In the genomic region with DNA sequence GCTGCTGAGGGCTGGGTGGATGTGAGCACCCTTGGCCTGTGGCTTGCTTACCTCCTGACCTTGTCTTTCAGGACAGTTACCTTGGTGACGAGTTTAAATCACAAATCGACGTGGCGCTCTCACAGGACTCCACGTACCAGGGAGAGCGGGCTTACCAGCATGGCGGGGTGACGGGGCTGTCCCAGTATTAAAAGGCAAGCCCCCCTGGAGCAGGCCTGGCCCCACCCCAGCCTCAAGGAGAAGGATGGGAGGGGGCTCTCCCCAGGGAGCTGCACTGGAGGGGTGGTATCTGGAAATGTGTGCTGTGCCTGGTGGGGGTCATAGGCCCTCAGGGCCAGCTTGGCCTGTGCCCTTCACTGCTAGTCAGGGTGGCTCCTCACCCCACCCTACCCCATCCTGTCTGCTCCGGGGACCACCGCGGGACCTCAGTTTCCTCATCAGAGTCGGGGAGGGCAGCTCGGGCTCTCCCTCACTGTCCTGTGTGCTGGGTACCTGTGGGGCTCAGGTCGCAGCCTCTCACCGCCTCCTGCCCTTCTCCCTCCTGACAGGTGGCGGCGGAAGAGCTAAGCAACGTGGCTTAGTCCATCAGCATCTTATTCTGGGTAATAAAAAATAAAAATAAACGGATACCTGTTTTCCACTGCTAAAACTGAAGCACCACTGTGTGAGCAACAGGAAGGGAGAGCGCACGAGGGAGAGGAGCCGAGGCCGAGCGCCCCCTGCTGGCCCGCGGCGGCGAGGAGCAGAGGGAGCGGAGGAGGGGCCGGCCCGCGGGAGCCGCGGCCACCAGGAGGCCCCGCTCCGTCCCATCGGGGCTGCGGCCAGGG, we compare ENCODE assay signal across 1 cellular context.
TF ChIP-seq lines count a peak whose summit lies in the region.

No MANE protein-coding gene starts in this region.

TF ChIP-seq in K562, 482 proteins besides CTCF, POLR2A, EP300 and RAD21 (continues in another document):
- TF ChIP-seq, protein P1, sequence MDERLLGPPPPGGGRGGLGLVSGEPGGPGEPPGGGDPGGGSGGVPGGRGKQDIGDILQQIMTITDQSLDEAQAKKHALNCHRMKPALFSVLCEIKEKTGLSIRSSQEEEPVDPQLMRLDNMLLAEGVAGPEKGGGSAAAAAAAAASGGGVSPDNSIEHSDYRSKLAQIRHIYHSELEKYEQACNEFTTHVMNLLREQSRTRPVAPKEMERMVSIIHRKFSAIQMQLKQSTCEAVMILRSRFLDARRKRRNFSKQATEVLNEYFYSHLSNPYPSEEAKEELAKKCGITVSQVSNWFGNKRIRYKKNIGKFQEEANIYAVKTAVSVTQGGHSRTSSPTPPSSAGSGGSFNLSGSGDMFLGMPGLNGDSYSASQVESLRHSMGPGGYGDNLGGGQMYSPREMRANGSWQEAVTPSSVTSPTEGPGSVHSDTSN (CRISPR knock-in tag; IDR thresholded peaks at IDR 0.05; ENCODE audit: low read depth), result no peak
- TF ChIP-seq, protein P1 (tag; conservative IDR thresholded peaks at IDR 0.05; ENCODE audit: low read depth), result no peak
- no peak for TF ChIP-seq BCOR (IDR thresholded peaks at IDR 0.05)
- no peak for TF ChIP-seq ZNF184 (CRISPR knock-in tag; IDR thresholded peaks at IDR 0.05)
- no peak for TF ChIP-seq SMAD1 (IDR thresholded peaks at IDR 0.05; ENCODE audit: low read depth, low read length, partially characterized antibody)
- TF ChIP-seq, protein P2, sequence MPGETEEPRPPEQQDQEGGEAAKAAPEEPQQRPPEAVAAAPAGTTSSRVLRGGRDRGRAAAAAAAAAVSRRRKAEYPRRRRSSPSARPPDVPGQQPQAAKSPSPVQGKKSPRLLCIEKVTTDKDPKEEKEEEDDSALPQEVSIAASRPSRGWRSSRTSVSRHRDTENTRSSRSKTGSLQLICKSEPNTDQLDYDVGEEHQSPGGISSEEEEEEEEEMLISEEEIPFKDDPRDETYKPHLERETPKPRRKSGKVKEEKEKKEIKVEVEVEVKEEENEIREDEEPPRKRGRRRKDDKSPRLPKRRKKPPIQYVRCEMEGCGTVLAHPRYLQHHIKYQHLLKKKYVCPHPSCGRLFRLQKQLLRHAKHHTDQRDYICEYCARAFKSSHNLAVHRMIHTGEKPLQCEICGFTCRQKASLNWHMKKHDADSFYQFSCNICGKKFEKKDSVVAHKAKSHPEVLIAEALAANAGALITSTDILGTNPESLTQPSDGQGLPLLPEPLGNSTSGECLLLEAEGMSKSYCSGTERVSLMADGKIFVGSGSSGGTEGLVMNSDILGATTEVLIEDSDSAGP (CRISPR knock-in tag; IDR thresholded peaks at IDR 0.05), result no peak
- TF ChIP-seq, protein P3, sequence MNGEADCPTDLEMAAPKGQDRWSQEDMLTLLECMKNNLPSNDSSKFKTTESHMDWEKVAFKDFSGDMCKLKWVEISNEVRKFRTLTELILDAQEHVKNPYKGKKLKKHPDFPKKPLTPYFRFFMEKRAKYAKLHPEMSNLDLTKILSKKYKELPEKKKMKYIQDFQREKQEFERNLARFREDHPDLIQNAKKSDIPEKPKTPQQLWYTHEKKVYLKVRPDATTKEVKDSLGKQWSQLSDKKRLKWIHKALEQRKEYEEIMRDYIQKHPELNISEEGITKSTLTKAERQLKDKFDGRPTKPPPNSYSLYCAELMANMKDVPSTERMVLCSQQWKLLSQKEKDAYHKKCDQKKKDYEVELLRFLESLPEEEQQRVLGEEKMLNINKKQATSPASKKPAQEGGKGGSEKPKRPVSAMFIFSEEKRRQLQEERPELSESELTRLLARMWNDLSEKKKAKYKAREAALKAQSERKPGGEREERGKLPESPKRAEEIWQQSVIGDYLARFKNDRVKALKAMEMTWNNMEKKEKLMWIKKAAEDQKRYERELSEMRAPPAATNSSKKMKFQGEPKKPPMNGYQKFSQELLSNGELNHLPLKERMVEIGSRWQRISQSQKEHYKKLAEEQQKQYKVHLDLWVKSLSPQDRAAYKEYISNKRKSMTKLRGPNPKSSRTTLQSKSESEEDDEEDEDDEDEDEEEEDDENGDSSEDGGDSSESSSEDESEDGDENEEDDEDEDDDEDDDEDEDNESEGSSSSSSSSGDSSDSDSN (IDR thresholded peaks at IDR 0.05; ENCODE audit: borderline replicate concordance in 1 of 2, low read depth in 2 of 2, low read length in 2 of 2), result 0 out of 4 replicates have a peak, but pooled peaks of 1 of the 2 experiments have one; percentile 25
- TF ChIP-seq DMBX1 (CRISPR knock-in tag; IDR thresholded peaks at IDR 0.05; ENCODE audit: borderline replicate concordance), result no peak
- TF ChIP-seq ZNF354B (CRISPR knock-in tag; IDR thresholded peaks at IDR 0.05), result no peak
- TF ChIP-seq, protein P4, sequence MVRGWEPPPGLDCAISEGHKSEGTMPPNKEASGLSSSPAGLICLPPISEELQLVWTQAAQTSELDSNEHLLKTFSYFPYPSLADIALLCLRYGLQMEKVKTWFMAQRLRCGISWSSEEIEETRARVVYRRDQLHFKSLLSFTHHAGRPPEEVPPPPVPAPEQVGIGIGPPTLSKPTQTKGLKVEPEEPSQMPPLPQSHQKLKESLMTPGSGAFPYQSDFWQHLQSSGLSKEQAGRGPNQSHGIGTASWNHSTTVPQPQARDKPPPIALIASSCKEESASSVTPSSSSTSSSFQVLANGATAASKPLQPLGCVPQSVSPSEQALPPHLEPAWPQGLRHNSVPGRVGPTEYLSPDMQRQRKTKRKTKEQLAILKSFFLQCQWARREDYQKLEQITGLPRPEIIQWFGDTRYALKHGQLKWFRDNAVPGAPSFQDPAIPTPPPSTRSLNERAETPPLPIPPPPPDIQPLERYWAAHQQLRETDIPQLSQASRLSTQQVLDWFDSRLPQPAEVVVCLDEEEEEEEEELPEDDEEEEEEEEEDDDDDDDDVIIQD (CRISPR knock-in tag; IDR thresholded peaks at IDR 0.05), result no peak
- no peak for TF ChIP-seq MCM5 (IDR thresholded peaks at IDR 0.05; ENCODE audit: low read depth)
- no peak for TF ChIP-seq CBX8 (IDR thresholded peaks at IDR 0.05; ENCODE audit: borderline replicate concordance, extremely low read depth, low read depth, low read length, poor library complexity, severe bottlenecking)
- TF ChIP-seq SLC30A9 (CRISPR knock-in tag; IDR thresholded peaks at IDR 0.05), result no peak
- TF ChIP-seq, protein P5, sequence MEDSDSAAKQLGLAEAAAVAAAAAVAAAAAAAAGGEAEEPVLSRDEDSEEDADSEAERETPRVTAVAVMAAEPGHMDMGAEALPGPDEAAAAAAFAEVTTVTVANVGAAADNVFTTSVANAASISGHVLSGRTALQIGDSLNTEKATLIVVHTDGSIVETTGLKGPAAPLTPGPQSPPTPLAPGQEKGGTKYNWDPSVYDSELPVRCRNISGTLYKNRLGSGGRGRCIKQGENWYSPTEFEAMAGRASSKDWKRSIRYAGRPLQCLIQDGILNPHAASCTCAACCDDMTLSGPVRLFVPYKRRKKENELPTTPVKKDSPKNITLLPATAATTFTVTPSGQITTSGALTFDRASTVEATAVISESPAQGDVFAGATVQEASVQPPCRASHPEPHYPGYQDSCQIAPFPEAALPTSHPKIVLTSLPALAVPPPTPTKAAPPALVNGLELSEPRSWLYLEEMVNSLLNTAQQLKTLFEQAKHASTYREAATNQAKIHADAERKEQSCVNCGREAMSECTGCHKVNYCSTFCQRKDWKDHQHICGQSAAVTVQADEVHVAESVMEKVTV (CRISPR knock-in tag; IDR thresholded peaks at IDR 0.05), result 0 out of 2 replicates have a peak, but pooled peaks have one; percentile 26
- TF ChIP-seq, protein P6, sequence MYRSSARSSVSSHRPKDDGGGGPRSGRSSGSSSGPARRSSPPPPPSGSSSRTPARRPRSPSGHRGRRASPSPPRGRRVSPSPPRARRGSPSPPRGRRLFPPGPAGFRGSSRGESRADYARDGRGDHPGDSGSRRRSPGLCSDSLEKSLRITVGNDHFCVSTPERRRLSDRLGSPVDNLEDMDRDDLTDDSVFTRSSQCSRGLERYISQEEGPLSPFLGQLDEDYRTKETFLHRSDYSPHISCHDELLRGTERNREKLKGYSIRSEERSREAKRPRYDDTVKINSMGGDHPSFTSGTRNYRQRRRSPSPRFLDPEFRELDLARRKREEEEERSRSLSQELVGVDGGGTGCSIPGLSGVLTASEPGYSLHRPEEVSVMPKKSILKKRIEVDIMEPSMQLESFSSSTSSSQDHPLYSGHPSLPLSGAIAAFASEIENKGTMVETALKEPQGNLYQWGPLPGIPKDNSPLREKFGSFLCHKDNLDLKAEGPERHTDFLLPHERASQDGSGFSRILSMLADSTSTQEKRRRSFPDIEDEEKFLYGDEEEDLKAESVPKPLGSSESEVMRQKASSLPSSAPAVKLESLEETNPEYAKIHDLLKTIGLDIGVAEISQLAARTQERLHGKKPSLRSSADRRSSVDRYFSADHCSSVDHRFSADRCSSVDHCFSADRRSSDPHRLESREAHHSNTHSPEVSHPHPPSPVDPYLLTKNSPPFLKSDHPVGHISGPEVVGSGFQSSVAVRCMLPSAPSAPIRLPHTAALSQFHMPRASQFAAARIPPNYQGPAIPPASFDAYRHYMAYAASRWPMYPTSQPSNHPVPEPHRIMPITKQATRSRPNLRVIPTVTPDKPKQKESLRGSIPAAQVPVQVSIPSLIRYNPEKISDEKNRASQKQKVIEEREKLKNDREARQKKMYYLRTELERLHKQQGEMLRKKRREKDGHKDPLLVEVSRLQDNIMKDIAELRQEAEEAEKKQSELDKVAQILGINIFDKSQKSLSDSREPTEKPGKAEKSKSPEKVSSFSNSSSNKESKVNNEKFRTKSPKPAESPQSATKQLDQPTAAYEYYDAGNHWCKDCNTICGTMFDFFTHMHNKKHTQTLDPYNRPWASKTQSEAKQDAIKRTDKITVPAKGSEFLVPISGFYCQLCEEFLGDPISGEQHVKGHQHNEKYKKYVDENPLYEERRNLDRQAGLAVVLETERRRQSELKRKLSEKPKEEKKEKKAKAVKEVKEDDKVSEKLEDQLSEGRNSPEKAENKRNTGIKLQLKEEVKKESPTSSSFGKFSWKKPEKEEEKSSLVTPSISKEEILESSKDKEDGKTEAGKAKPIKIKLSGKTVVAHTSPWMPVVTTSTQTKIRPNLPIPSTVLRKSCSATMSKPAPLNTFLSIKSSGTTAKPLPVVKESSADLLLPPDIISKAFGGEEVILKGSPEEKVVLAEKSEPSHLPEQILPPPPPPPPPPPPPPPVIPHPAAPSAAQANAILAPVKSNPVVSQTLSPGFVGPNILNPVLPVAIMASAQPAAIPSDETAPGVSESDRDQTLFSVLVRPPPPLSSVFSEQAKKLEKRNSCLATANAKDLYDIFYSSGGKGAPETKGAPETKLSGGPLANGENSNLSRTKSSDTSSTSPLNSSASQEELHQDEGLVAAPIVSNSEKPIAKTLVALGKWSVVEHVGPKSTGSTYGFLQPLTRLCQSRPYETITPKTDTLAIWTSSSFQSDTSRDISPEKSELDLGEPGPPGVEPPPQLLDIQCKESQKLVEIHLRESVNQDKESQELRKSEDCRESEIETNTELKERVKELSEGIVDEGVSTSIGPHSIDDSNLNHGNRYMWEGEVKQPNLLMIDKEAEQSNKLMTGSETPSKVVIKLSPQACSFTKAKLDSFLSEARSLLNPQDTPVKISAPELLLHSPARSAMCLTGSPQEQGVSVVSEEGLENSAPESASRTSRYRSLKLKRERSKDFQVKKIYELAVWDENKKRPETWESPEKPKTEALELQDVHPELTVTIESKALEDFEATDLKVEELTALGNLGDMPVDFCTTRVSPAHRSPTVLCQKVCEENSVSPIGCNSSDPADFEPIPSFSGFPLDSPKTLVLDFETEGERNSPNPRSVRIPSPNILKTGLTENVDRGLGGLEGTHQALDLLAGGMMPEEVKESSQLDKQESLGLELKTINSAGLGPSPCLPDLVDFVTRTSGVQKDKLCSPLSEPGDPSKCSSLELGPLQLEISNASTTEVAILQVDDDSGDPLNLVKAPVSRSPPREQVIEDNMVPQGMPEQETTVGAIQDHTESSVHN (IDR thresholded peaks at IDR 0.05; ENCODE audit: borderline replicate concordance in 1 of 2, low read depth in 1 of 2), result no peak
- TF ChIP-seq SMC3 (conservative IDR thresholded peaks at IDR 0.05; ENCODE audit: insufficient read depth, low read depth, low read length), result peak; percentile 86
- TF ChIP-seq, protein P7, sequence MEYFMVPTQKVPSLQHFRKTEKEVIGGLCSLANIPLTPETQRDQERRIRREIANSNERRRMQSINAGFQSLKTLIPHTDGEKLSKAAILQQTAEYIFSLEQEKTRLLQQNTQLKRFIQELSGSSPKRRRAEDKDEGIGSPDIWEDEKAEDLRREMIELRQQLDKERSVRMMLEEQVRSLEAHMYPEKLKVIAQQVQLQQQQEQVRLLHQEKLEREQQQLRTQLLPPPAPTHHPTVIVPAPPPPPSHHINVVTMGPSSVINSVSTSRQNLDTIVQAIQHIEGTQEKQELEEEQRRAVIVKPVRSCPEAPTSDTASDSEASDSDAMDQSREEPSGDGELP (CRISPR knock-in tag; IDR thresholded peaks at IDR 0.05; ENCODE audit: borderline replicate concordance), result 0 out of 2 replicates have a peak, but pooled peaks have one; percentile 22
- peak; percentile 98 for TF ChIP-seq ZKSCAN1 (IDR thresholded peaks at IDR 0.05; ENCODE audit: low read depth, low read length)
- no peak for TF ChIP-seq NELFE (IDR thresholded peaks at IDR 0.05; ENCODE audit: insufficient read depth, insufficient read length)
- TF ChIP-seq KDM1A (IDR thresholded peaks at IDR 0.05), result no peak
- TF ChIP-seq ETV1 (tag; conservative IDR thresholded peaks at IDR 0.05; ENCODE audit: low read depth), result peak; percentile 62
- no peak for TF ChIP-seq ETV6 (IDR thresholded peaks at IDR 0.05; ENCODE audit: borderline replicate concordance in 1 of 2, low read depth in 2 of 2, low read length in 1 of 2)
- no peak for TF ChIP-seq ETV6 (CRISPR knock-in tag; IDR thresholded peaks at IDR 0.05; ENCODE audit: borderline replicate concordance)
- TF ChIP-seq SUPT5H (IDR thresholded peaks at IDR 0.05), result no peak
- peak; percentile 92 for TF ChIP-seq RB1 (IDR thresholded peaks at IDR 0.05; ENCODE audit: low read depth)
